8 cellular contexts compared by ENCODE assay signal in genomic region chr9:93576296-93577044, GRCh38. TPM values are rescaled to one million over a fixed set of nuclear protein-coding genes. Genes with fewer than 3 reads are reported as not detected.
DNase-seq lines count a peak whose midpoint lies in the region; ATAC-seq and TF ChIP-seq lines count a peak whose summit lies in the region.

PHF2 (plus strand) TSS chr9:93576584; CDS start chr9:93576774, 190 bp downstream.

- TF ChIP-seq CTCF in CD14-positive monocyte (IDR thresholded peaks at IDR 0.05) (no peak), left ventricle myocardium inferior (IDR thresholded peaks at IDR 0.05; ENCODE audit: borderline replicate concordance) (no peak), psoas muscle (IDR thresholded peaks at IDR 0.05) (no peak)

- no peaks in the 10 kb centered on the region for H3K36me3 ChIP-seq in left ventricle myocardium inferior
- no peaks in the 10 kb centered on the region for H3K36me3 ChIP-seq in psoas muscle (ENCODE audit: insufficient read depth in 1 of 2, low read depth in 1 of 2)

- WGBS in psoas muscle, 3 donors: 0 to 1% (median 1%) methylated on average over 28 to 134 of the region's 134 CpGs

- H3K36me3 Mint-ChIP-seq in CD14-positive monocyte: peaks cover 2 to 13% of the 10 kb centered on the region in 2 donors
- H3K36me3 Mint-ChIP-seq in activated naive CD8-positive, alpha-beta T cell: no peaks in the 10 kb centered on the region

- peaks cover 61% of the 10 kb centered on the region for H3K4me1 Mint-ChIP-seq in CD14-positive monocyte
- H3K4me1 Mint-ChIP-seq in activated naive CD8-positive, alpha-beta T cell (ENCODE audit: low read depth): peaks cover 47% of the 10 kb centered on the region

- H3K27me3 ChIP-seq in left ventricle myocardium inferior (ENCODE audit: low read depth) (no peaks in the 10 kb centered on the region), psoas muscle (ENCODE audit: insufficient read depth in 3 of 3, low read length in 2 of 3) (no peaks in the 10 kb centered on the region)

- peaks cover 67% of the 10 kb centered on the region for H3K4me1 ChIP-seq in left ventricle myocardium inferior
- H3K4me1 ChIP-seq in psoas muscle: peaks cover 46% of the 10 kb centered on the region

- H3K4me3 Mint-ChIP-seq in CD14-positive monocyte: peak within 1 kb of the TSS; percentile 94 to 97
- peak within 1 kb of the TSS; percentile 88 for H3K4me3 Mint-ChIP-seq in activated naive CD8-positive, alpha-beta T cell

- H3K9me3 ChIP-seq in left ventricle myocardium inferior (replicated peaks) (no peaks in the 10 kb centered on the region), psoas muscle (no peaks in the 10 kb centered on the region)

- H3K4me3 ChIP-seq in left ventricle myocardium inferior (peak within 1 kb of the TSS; percentile 89), psoas muscle (peak within 1 kb of the TSS; percentile 91)

- H3K27ac Mint-ChIP-seq in CD14-positive monocyte: peak within 1 kb of the TSS; percentile 87 to 96 (median 92)
- peak within 1 kb of the TSS; percentile 89 for H3K27ac Mint-ChIP-seq in activated naive CD8-positive, alpha-beta T cell

- ATAC-seq in GM21381 (IDR thresholded peaks at IDR 0.05; ENCODE audit: unreplicated experiment) (peak; percentile 36), psoas muscle (peak; percentile 33 to 55 (median 45)), GM21528 (IDR thresholded peaks at IDR 0.05; ENCODE audit: low FRiP score, unreplicated experiment) (no peak)

- H3K9me3 Mint-ChIP-seq in CD14-positive monocyte: peaks cover 0 to 2% (median 0%) of the 10 kb centered on the region in 7 donors
- no peaks in the 10 kb centered on the region for H3K9me3 Mint-ChIP-seq in activated naive CD8-positive, alpha-beta T cell (ENCODE audit: low read depth)

- peaks cover 0 to 1% (median 0%) of the 10 kb centered on the region in 3 donors for H3K27me3 Mint-ChIP-seq in CD14-positive monocyte (ENCODE audit: low read depth in 3 of 3)
- no peaks in the 10 kb centered on the region for H3K27me3 Mint-ChIP-seq in activated naive CD8-positive, alpha-beta T cell

- peak within 1 kb of the TSS; percentile 94 for H3K27ac ChIP-seq in left ventricle myocardium inferior (replicated peaks)
- H3K27ac ChIP-seq in psoas muscle: peak within 1 kb of the TSS; percentile 86

- DNase-seq in CD14-positive monocyte (ENCODE audit: low spot score) (no peak), NCI-H2171 treated with DMSO at 0.1 percent for 48 hours (lab: John Stamatoyannopoulos, UW) (peak; percentile 17), left ventricle myocardium inferior (no peak), psoas muscle (peak in 1 of 2 donors; percentile 51), kidney glomerular epithelial cell (lab: John Stamatoyannopoulos, UW) (no peak)

- intact Hi-C loops in CD14-positive monocyte (cut with micrococcal nuclease): loop anchor here in 1 of 2 donors (5.0 kb wide), 1 partner anchor 124 kb away; the partner anchor contains the start of genes FAM120A and FAM120AOS
- intact Hi-C loops in left ventricle myocardium inferior (cut with micrococcal nuclease): no loop called here
- intact Hi-C loops in psoas muscle (cut with DNase I): no loop called here

RNA-seq across cellular contexts. Expression of gene PHF2, which starts in this region (rescaled TPM):
- polyA plus RNA-seq in CD14-positive monocyte (under 1 TPM; 0.40 to 0.97 TPM), psoas muscle (10 to 100 TPM in 2 of 3 donors, 1 to 10 TPM in 1; 9.3 to 17.7 (median 13.8) TPM)
- total RNA-seq in left ventricle myocardium inferior (27.4 TPM), psoas muscle (10 to 100 TPM; 19.1 to 26.6 (median 20.1) TPM)

Comparison
In these comparisons a context has a peak if more than half of its experiments do, and no peak if none do; other contexts are left out.
1. RNA of gene PHF2 (polyA plus RNA-seq): 9.3 to 17.7 TPM in psoas muscle; 0.40 to 0.97 TPM in CD14-positive monocyte; every median in the first group is over 4 times any median in the second.